ENCODE assay signal across 14 cellular contexts in the genomic region with DNA sequence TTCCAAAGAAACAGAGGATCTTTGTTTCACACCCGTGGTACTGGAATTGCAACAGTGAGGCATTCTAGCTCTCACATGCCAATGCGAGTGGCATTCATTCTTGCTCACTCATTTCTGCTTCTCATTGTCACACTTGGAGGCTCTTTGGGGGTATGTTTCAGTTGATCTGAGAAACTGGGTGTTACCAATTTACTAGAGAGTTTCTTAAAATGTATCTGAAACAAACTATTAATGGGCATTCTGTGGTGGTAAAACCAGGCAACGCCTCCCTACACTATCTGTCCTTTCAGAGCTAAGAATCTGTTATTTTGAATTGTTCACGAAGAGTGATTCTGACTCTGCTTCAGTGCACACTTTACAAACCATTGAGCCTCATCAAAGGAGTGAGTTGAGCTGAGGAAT.
DNase-seq lines count a peak whose midpoint lies in the region; ATAC-seq lines count a peak whose summit lies in the region.
"Had no signal": no experiment of that assay in that cellular context is flagged by ENCODE, and none has a peak within 500 bp of the region (broad histone marks: within the 10 kb centered on the region; RNA-seq: fewer than 3 reads in every experiment).

No MANE protein-coding gene starts in this region.

- ATAC-seq in GM18868 (IDR thresholded peaks at IDR 0.05; ENCODE audit: unreplicated experiment) (peak; percentile 89), GM21515 (IDR thresholded peaks at IDR 0.05; ENCODE audit: unreplicated experiment) (peak; percentile 43), HG03095 (IDR thresholded peaks at IDR 0.05; ENCODE audit: unreplicated experiment) (peak; percentile 30)
- no peak for ATAC-seq in activated naive CD8-positive, alpha-beta T cell treated with anti-CD3 and anti-CD28 coated beads, Interleukin-2, amount 10 ng/mL, durations not matched to agents 7 days and 5 days (ENCODE audit: low read depth)
- ATAC-seq: CD8-positive, alpha-beta T cell; foreskin keratinocyte had no signal

- H3K27me3 Mint-ChIP-seq in activated naive CD8-positive, alpha-beta T cell treated with anti-CD3 and anti-CD28 coated beads, Interleukin-2, amount 10 ng/mL, durations not matched to agents 7 days and 5 days, result no peaks in the 10 kb centered on the region

- POLR2A ChIA-PET in activated naive CD8-positive, alpha-beta T cell treated with anti-CD3 and anti-CD28 coated beads, Interleukin-2, amount 10 ng/mL, durations not matched to agents 7 days and 5 days (lab: Charles Lee), result interaction anchor here (10.6 to 17.1 kb wide), 2 partner anchors 12 to 143 kb away, joined by 111 to 489 read pairs; partner anchors contain the start of gene BHLHE40

- peaks cover 2% of the 10 kb centered on the region for H3K9me3 Mint-ChIP-seq in activated naive CD8-positive, alpha-beta T cell treated with anti-CD3 and anti-CD28 coated beads, Interleukin-2, amount 10 ng/mL, durations not matched to agents 7 days and 5 days
- H3K9me3 Mint-ChIP-seq: activated naive CD4-positive, alpha-beta T cell treated with anti-CD3 and anti-CD28 coated beads for 36 hours; CD8-positive, alpha-beta T cell had no signal

- peak overlapping the region; percentile 63 for H3K27ac Mint-ChIP-seq in activated naive CD8-positive, alpha-beta T cell treated with anti-CD3 and anti-CD28 coated beads, Interleukin-2, amount 10 ng/mL, durations not matched to agents 7 days and 5 days
- H3K27ac Mint-ChIP-seq: activated naive CD4-positive, alpha-beta T cell treated with anti-CD3 and anti-CD28 coated beads for 36 hours; CD8-positive, alpha-beta T cell had no signal

- peaks cover 39% of the 10 kb centered on the region for H3K36me3 Mint-ChIP-seq in activated naive CD8-positive, alpha-beta T cell treated with anti-CD3 and anti-CD28 coated beads, Interleukin-2, amount 10 ng/mL, durations not matched to agents 7 days and 5 days

- no peak for DNase-seq in activated naive CD8-positive, alpha-beta T cell treated with anti-CD3 and anti-CD28 coated beads, Interleukin-2, amount 10 ng/mL, durations not matched to agents 7 days and 5 days
- DNase-seq in NCI-H524 treated with DMSO at 0.1 percent for 48 hours (lab: John Stamatoyannopoulos, UW) (no peak), NOMO-1 (lab: John Stamatoyannopoulos, UW; ENCODE audit: unreplicated experiment in 2 of 2) (no peak), NCI-H774 (lab: John Stamatoyannopoulos, UW) (no peak)
- DNase-seq in effector CD8-positive, alpha-beta T cell (lab: John Stamatoyannopoulos, UW), result no peak
- DNase-seq: activated naive CD4-positive, alpha-beta T cell treated with anti-CD3 and anti-CD28 coated beads for 36 hours; CD8-positive, alpha-beta T cell; cortex of kidney; foreskin keratinocyte; NCI-H2029; stimulated activated CD4-positive, alpha-beta T cell treated with anti-CD3 and anti-CD28 coated beads, Interleukin-2, amount 100 ng/mL, for 48 hours had no signal

- H3K4me3 Mint-ChIP-seq in activated naive CD8-positive, alpha-beta T cell treated with anti-CD3 and anti-CD28 coated beads, Interleukin-2, amount 10 ng/mL, durations not matched to agents 7 days and 5 days, result no peak overlapping the region
- H3K4me3 Mint-ChIP-seq: activated naive CD4-positive, alpha-beta T cell treated with anti-CD3 and anti-CD28 coated beads for 36 hours; CD8-positive, alpha-beta T cell had no signal

- peaks cover 80% of the 10 kb centered on the region for H3K4me1 Mint-ChIP-seq in activated naive CD8-positive, alpha-beta T cell treated with anti-CD3 and anti-CD28 coated beads, Interleukin-2, amount 10 ng/mL, durations not matched to agents 7 days and 5 days
